In genomic region chr19:52269338-52270261, GRCh38 we compare ENCODE assay signal across 8 cellular contexts. TPM values are rescaled to one million over a fixed set of nuclear protein-coding genes. Genes with fewer than 3 reads are reported as not detected.
DNase-seq lines count a peak whose midpoint lies in the region; ATAC-seq lines count a peak whose summit lies in the region.

Gene ZNF766 (plus strand): TSS chr19:52269587. CDS start chr19:52269614, 27 bp downstream.

- POLR2A ChIA-PET in CD4-positive, alpha-beta memory T cell (lab: Charles Lee; ENCODE audit: partially characterized antibody), result interaction anchor here (0.5 to 1.5 kb wide), 6 partner anchors 9 to 80 kb away, joined by 3 to 4 read pairs (median 3); partner anchors contain the start of gene PPP2R1A

- H3K36me3 ChIP-seq in CD4-positive, alpha-beta memory T cell (ENCODE audit: insufficient read depth, low read length), result peaks cover 4% of the 10 kb centered on the region

- H3K27me3 ChIP-seq in CD4-positive, alpha-beta memory T cell (ENCODE audit: insufficient read depth, low read length), result no peaks in the 10 kb centered on the region

- peak within 1 kb of the TSS; percentile 90 for H3K27ac ChIP-seq in CD4-positive, alpha-beta memory T cell (ENCODE audit: low read depth, low read length)

- CTCF ChIA-PET in CD4-positive, alpha-beta memory T cell (lab: Charles Lee; ENCODE audit: partially characterized antibody), result no interaction called here

- H3K9me3 Mint-ChIP-seq in CD4-positive, alpha-beta memory T cell, result peaks cover 0 to 32% (median 12%) of the 10 kb centered on the region in 8 donors

- H3K9me3 ChIP-seq in CD4-positive, alpha-beta memory T cell (ENCODE audit: control insufficient read depth in 1 of 2, low read length in 2 of 2), result peaks cover 0 to 4% of the 10 kb centered on the region in 2 donors

- no peaks in the 10 kb centered on the region for H3K27me3 Mint-ChIP-seq in CD4-positive, alpha-beta memory T cell

- peak; percentile 77 for ATAC-seq in GM19468 (IDR thresholded peaks at IDR 0.05; ENCODE audit: extremely low read depth, unreplicated experiment)

- DNase-seq in CD4-positive, alpha-beta memory T cell, result peak; percentile 95 to 96 (median 96)
- DNase-seq in HS-5 (ENCODE audit: low read depth) (peak; percentile 68), lung microvascular endothelial cell (ENCODE audit: low read depth in 2 of 2) (peak; percentile 97)
- DNase-seq in NK-92 treated with Interleukin-12 subunit alpha and Interleukin-12 subunit beta, amount 100 ng/mL, for 24 hours (lab: John Stamatoyannopoulos, UW), result peak; percentile 66
- peak; percentile 99 for DNase-seq in activated CD8-positive, alpha-beta memory T cell treated with anti-CD3 and anti-CD28 coated beads for 24 hours
- DNase-seq in effector CD8-positive, alpha-beta T cell (lab: John Stamatoyannopoulos, UW), result peak; percentile 92
- DNase-seq in stimulated activated CD4-positive, alpha-beta T cell treated with anti-CD3 and anti-CD28 coated beads, TNF-alpha, amount 100 ng/mL, for 48 hours (ENCODE audit: low read depth in 3 of 3), result peak; percentile 92 to 97 (median 93)

- peak within 1 kb of the TSS; percentile 93 to 98 (median 96) for H3K27ac Mint-ChIP-seq in CD4-positive, alpha-beta memory T cell

- peak within 1 kb of the TSS; percentile 92 to 99 (median 98) for H3K4me3 Mint-ChIP-seq in CD4-positive, alpha-beta memory T cell

- intact Hi-C loops in CD4-positive, alpha-beta memory T cell (cut with micrococcal nuclease), result loop anchor here (1.0 to 10.0 kb wide), 8 partner anchors 28 to 345 kb away; partner anchors contain the start of genes ZNF480, ZNF528, ZNF613 and ZNF701

- H3K36me3 Mint-ChIP-seq in CD4-positive, alpha-beta memory T cell, result peaks cover 37 to 38% of the 10 kb centered on the region in 2 donors

- H3K4me1 ChIP-seq in CD4-positive, alpha-beta memory T cell (ENCODE audit: insufficient read depth, low read length), result peaks cover 42% of the 10 kb centered on the region

- H3K4me1 Mint-ChIP-seq in CD4-positive, alpha-beta memory T cell, result peaks cover 32 to 56% (median 42%) of the 10 kb centered on the region in 4 donors

- peak within 1 kb of the TSS; percentile 64 to 90 for H3K4me3 ChIP-seq in CD4-positive, alpha-beta memory T cell (ENCODE audit: low read length in 2 of 2)

RNA-seq across cellular contexts. Expression of gene ZNF766, which starts in this region (rescaled TPM):
- 10 to 100 TPM; 53.6 to 54.1 TPM for total RNA-seq in CD4-positive, alpha-beta memory T cell
- 10 to 100 TPM; 57.7 to 61.7 TPM for polyA plus RNA-seq in CD4-positive, alpha-beta memory T cell
- total RNA-seq in lung microvascular endothelial cell, result 5.0 and 8.7 TPM in 2 replicates

Comparison
In these comparisons a context has a peak if more than half of its experiments do, and no peak if none do; other contexts are left out.
1. Peak in every context shown above with its lines: DNase-seq, ATAC-seq, H3K4me3 ChIP-seq and H3K27ac ChIP-seq.